8 cellular contexts compared by ENCODE assay signal in the genomic region with DNA sequence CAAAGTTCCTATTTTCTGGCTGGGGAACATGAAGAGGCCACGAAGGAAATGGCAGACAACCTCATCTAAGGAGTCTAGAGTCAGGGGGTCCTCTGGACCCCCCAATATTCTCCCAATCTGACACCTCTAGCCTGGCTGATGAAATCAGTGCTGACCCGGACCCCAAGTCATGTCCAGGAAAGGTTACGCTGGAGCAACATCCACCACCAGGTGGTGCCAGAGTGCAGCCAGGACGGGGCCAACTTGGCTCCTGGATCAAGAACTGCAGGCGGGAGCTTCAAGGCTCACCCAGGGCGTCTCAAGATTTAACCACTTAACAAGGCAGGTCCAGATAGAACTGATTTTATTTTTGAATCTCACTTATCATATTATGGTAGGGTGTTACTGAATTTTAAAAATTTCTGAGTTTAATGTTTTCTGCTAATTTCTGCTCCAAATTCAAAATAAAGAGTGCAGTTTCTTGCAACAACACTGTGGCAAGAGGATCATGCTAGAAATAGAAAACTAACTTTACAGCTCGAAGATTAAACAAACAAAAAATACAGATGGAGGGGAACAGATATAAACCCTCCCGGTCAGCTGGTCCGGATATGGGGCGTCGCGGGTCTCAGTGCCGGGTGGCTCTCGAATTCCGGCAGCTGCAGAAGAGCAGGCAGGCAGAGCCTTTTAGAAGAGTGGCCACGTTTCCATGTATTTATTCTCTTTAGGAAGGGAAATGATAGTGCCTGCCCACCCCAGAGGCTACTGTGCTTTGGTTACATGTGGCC.
DNase-seq lines count a peak whose midpoint lies in the region; ATAC-seq and TF ChIP-seq lines count a peak whose summit lies in the region.

No MANE protein-coding gene starts in this region.

- H3K4me2 ChIP-seq in neural progenitor cell: no peak overlapping the region

- POLR2A ChIA-PET in GM10248 (lab: Yijun Ruan, JAX): interaction anchor here (0.7 kb wide), 1 partner anchor 39 kb away, joined by 3 read pairs; no protein-coding TSS in a partner anchor

- no peak overlapping the region for H3K27ac Mint-ChIP-seq in neural progenitor cell

- H3K4me1 ChIP-seq in Peyer's patch: peaks cover 0 to 33% (median 0%) of the 10 kb centered on the region in 4 donors
- peaks cover 26% of the 10 kb centered on the region for H3K4me1 ChIP-seq in neural progenitor cell

- H2AFZ ChIP-seq in neural progenitor cell (replicated peaks): no peak overlapping the region

- H3K27me3 ChIP-seq in Peyer's patch (no peaks in the 10 kb centered on the region), neural progenitor cell (no peaks in the 10 kb centered on the region)

- H3F3A ChIP-seq in neural progenitor cell (ENCODE audit: low read depth): peaks cover 24% of the 10 kb centered on the region

- no peak for ATAC-seq in HG03571 (IDR thresholded peaks at IDR 0.05; ENCODE audit: unreplicated experiment)

- H3K79me2 ChIP-seq in neural progenitor cell (ENCODE audit: low read depth): no peaks in the 10 kb centered on the region

- DNase-seq in GM10248 (ENCODE audit: extremely low spot score): peak; percentile 85
- peak; percentile 34 for DNase-seq in HS-27A (ENCODE audit: low read depth)
- DNase-seq in Peyer's patch: peak; percentile 71 to 93 (median 89)
- DNase-seq in activated T-helper 1 cell treated with anti-CD3 and anti-CD28 coated beads, Interleukin-2, amount 50 U/mL, for 16 hours (ENCODE audit: low read depth in 1 of 2, low spot score in 1 of 2): peak; percentile 70 to 78
- DNase-seq in fibroblast of villous mesenchyme (ENCODE audit: low read depth): peak; percentile 83
- peak; percentile 89 for DNase-seq in neural progenitor cell (ENCODE audit: low spot score)
- DNase-seq in stromal cell of bone marrow (ENCODE audit: low read depth): peak; percentile 51

- H3K36me3 ChIP-seq in Peyer's patch (peaks cover 0 to 31% (median 0%) of the 10 kb centered on the region in 3 donors), neural progenitor cell (no peaks in the 10 kb centered on the region)

- H3K9me3 Mint-ChIP-seq in neural progenitor cell: no peaks in the 10 kb centered on the region

- peaks cover 17% of the 10 kb centered on the region for H4K20me1 ChIP-seq in neural progenitor cell (ENCODE audit: low read depth)

- no peak for TF ChIP-seq POLR2A in Peyer's patch (IDR thresholded peaks at IDR 0.05)

- H3K27ac ChIP-seq in Peyer's patch (peak overlapping the region in 2 of 4 donors; percentile 6 to 73), neural progenitor cell (no peak overlapping the region)

- H3K4me3 ChIP-seq in Peyer's patch: no peak overlapping the region
- H3K4me3 ChIP-seq in fibroblast of villous mesenchyme (ENCODE audit: low read depth, low read length): no peak overlapping the region
- no peak overlapping the region for H3K4me3 ChIP-seq in neural progenitor cell

- H3K9me3 ChIP-seq in Peyer's patch (no peaks in the 10 kb centered on the region), neural progenitor cell (ENCODE audit: low read depth) (no peaks in the 10 kb centered on the region)

- no peak overlapping the region for H3K9ac ChIP-seq in neural progenitor cell

- TF ChIP-seq CTCF in GM10248 (IDR thresholded peaks at IDR 0.05; ENCODE audit: control extremely low read depth, extremely low read depth, low read depth, missing control alignments) (peak; percentile 92), Peyer's patch (IDR thresholded peaks at IDR 0.05) (peak; percentile 76 to 91 (median 88)), fibroblast of villous mesenchyme (IDR thresholded peaks at IDR 0.05; ENCODE audit: insufficient read depth, low read depth, low read length) (peak; percentile 98), neural progenitor cell (IDR thresholded peaks at IDR 0.05) (peak; percentile 97)

- H3K36me3 Mint-ChIP-seq in neural progenitor cell: peaks cover 15% of the 10 kb centered on the region

- peaks cover 65% of the 10 kb centered on the region for H3K4me1 Mint-ChIP-seq in neural progenitor cell

- H3K4me3 Mint-ChIP-seq in neural progenitor cell: no peak overlapping the region

- H3K27me3 Mint-ChIP-seq in neural progenitor cell (ENCODE audit: insufficient read depth, low read depth): peaks cover 3% of the 10 kb centered on the region

- CTCF ChIA-PET in GM10248 (lab: Yijun Ruan, JAX): interaction anchor here (0.7 to 13.6 kb wide), 33 partner anchors 11 to 207 kb away, joined by 3 to 547 read pairs (median 4); no protein-coding TSS in a partner anchor

Comparison
In these comparisons a context has a peak if more than half of its experiments do, and no peak if none do; other contexts are left out.
1. DNase-seq: peak in every context shown above with its lines; median percentile 89 in Peyer's patch; 89 in neural progenitor cell; 85 in GM10248; 83 in fibroblast of villous mesenchyme; 74 in activated T-helper 1 cell treated with anti-CD3 and anti-CD28 coated beads, Interleukin-2, amount 50 U/mL, for 16 hours; 51 in stromal cell of bone marrow; 34 in HS-27A.